ENCODE assay signal across 8 cellular contexts in the genomic region with DNA sequence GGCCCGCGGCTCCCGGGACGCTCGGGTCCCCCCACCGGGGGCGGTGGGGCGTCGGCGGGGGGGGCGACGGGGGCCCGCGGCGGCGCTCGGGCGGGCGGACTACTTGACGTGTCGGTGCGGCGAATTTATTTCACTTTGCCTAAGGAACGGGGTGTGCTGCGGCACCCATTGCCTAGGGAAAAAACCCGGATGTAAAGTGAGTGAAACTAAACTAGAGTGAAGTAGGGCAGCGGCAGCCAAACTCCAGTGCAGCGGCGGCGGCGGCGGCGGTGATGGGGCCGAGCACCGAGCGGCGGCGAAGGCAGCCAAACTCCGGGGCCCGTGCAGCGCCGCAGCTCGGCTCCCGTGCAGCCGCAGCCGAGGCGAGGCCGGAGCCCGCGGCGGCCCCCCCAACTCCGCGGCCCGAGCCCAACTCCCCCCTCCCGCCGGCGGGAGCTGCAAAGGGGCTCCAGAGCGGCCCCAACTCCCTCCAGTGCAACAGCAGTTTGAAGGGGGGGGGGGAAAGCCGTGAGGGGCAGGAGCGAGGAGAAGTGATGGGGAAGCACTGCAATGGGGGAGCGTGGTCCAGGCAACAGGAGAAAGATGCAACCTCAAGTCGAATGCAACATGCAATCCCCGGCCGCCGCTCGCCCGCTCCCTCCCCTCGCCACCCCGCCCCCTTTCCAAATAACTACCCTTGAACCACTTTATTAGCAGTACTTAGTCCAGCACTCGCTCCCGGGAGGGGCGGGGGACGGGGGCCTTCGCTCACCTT. TPM values are rescaled to one million over a fixed set of nuclear protein-coding genes. Genes with fewer than 3 reads are reported as not detected.
DNase-seq lines count a peak whose midpoint lies in the region; ATAC-seq, FAIRE-seq and TF ChIP-seq lines count a peak whose summit lies in the region.

No MANE protein-coding gene starts in this region.

- ATAC-seq in GM18498 (IDR thresholded peaks at IDR 0.05; ENCODE audit: unreplicated experiment) (peak; percentile 49), HG02870 (IDR thresholded peaks at IDR 0.05; ENCODE audit: unreplicated experiment) (peak; percentile 42)

- FAIRE-seq in astrocyte (lab: Jason Lieb, UNC): no peak

- H3K4me2 ChIP-seq in astrocyte (ENCODE audit: low read length): peak overlapping the region; percentile 98

- peak overlapping the region; percentile 90 for H3K27ac Mint-ChIP-seq in T-helper 2 cell treated with Interferon-gamma antibody and Interleukin-4, amounts not matched to agents 5 μg/mL and 100 μg/mL, for 36 hours
- H3K27ac Mint-ChIP-seq in astrocyte (ENCODE audit: unreplicated experiment): peak overlapping the region; percentile 72

- no peaks in the 10 kb centered on the region for H3K27me3 ChIP-seq in astrocyte (ENCODE audit: insufficient read depth, low read length)

- no peak for TF ChIP-seq CTCF in astrocyte (IDR thresholded peaks at IDR 0.05; ENCODE audit: insufficient read depth, low read depth, low read length)
- TF ChIP-seq CTCF in retinal pigment epithelial cell (conservative IDR thresholded peaks at IDR 0.05; ENCODE audit: low read depth, low read length): no peak

- peak overlapping the region; percentile 77 for H3K4me3 ChIP-seq in astrocyte (ENCODE audit: insufficient read depth, low read depth, low read length)
- peak overlapping the region; percentile 67 for H3K4me3 ChIP-seq in retinal pigment epithelial cell (ENCODE audit: low read length)

- H2AFZ ChIP-seq in astrocyte (ENCODE audit: low read depth, low read length): peak overlapping the region; percentile 37

- H3K9ac ChIP-seq in astrocyte (ENCODE audit: low read length): peak overlapping the region; percentile 78

- H3K27me3 Mint-ChIP-seq in T-helper 2 cell treated with Interferon-gamma antibody and Interleukin-4, amounts not matched to agents 5 μg/mL and 100 μg/mL, for 36 hours (ENCODE audit: low read depth): no peaks in the 10 kb centered on the region
- H3K27me3 Mint-ChIP-seq in astrocyte (ENCODE audit: low read depth, unreplicated experiment): no peaks in the 10 kb centered on the region

- peaks cover 6% of the 10 kb centered on the region for H3K36me3 Mint-ChIP-seq in T-helper 2 cell treated with Interferon-gamma antibody and Interleukin-4, amounts not matched to agents 5 μg/mL and 100 μg/mL, for 36 hours (ENCODE audit: low read depth)
- no peaks in the 10 kb centered on the region for H3K36me3 Mint-ChIP-seq in astrocyte (ENCODE audit: low read depth, unreplicated experiment)

- H3K79me2 ChIP-seq in astrocyte (ENCODE audit: insufficient read depth, low read length): peaks cover 30% of the 10 kb centered on the region

- no peaks in the 10 kb centered on the region for H3K9me3 ChIP-seq in astrocyte (ENCODE audit: insufficient read depth, low read depth, low read length)

- peaks cover 4% of the 10 kb centered on the region for H3K4me1 ChIP-seq in astrocyte (ENCODE audit: insufficient read depth, low read length)

- H3K9me3 Mint-ChIP-seq in T-helper 2 cell treated with Interferon-gamma antibody and Interleukin-4, amounts not matched to agents 5 μg/mL and 100 μg/mL, for 36 hours: no peaks in the 10 kb centered on the region
- no peaks in the 10 kb centered on the region for H3K9me3 Mint-ChIP-seq in astrocyte (ENCODE audit: unreplicated experiment)

- DNase-seq in NCI-H146 treated with DMSO at 0.1 percent for 48 hours (lab: John Stamatoyannopoulos, UW; ENCODE audit: unreplicated experiment): peak; percentile 65
- peak; percentile 80 for DNase-seq in T-helper 2 cell treated with Interferon-gamma antibody and Interleukin-4, amounts not matched to agents 5 μg/mL and 100 μg/mL, for 36 hours (ENCODE audit: low spot score)
- peak; percentile 88 for DNase-seq in astrocyte (ENCODE audit: low read depth)
- DNase-seq in hippocampal formation (lab: John Stamatoyannopoulos, UW): peak; percentile 80
- DNase-seq in retinal pigment epithelial cell (ENCODE audit: low read depth): peak; percentile 78
- no peak for DNase-seq in OCI-M2 (lab: John Stamatoyannopoulos, UW; ENCODE audit: unreplicated experiment)

- H3K36me3 ChIP-seq in astrocyte (ENCODE audit: insufficient read depth, low read length): no peaks in the 10 kb centered on the region

- H3K27ac ChIP-seq in astrocyte (ENCODE audit: low read depth, low read length): peak overlapping the region; percentile 25

- peaks cover 21% of the 10 kb centered on the region for H4K20me1 ChIP-seq in astrocyte (ENCODE audit: insufficient read depth, low read length)

- peaks cover 42% of the 10 kb centered on the region for H3K4me1 Mint-ChIP-seq in T-helper 2 cell treated with Interferon-gamma antibody and Interleukin-4, amounts not matched to agents 5 μg/mL and 100 μg/mL, for 36 hours (ENCODE audit: low read depth)
- H3K4me1 Mint-ChIP-seq in astrocyte (ENCODE audit: low read depth, unreplicated experiment): peaks cover 9% of the 10 kb centered on the region

- peak overlapping the region; percentile 89 for H3K4me3 Mint-ChIP-seq in T-helper 2 cell treated with Interferon-gamma antibody and Interleukin-4, amounts not matched to agents 5 μg/mL and 100 μg/mL, for 36 hours
- peak overlapping the region; percentile 88 for H3K4me3 Mint-ChIP-seq in astrocyte (ENCODE audit: unreplicated experiment)

RNA-seq across cellular contexts. Expression of a gene that starts 0.6 kb away (rescaled TPM):
- 64.2 and 69.3 TPM in 2 replicates for total RNA-seq in astrocyte
